Comparison of ENCODE assay signal across 9 cellular contexts in the genomic region with DNA sequence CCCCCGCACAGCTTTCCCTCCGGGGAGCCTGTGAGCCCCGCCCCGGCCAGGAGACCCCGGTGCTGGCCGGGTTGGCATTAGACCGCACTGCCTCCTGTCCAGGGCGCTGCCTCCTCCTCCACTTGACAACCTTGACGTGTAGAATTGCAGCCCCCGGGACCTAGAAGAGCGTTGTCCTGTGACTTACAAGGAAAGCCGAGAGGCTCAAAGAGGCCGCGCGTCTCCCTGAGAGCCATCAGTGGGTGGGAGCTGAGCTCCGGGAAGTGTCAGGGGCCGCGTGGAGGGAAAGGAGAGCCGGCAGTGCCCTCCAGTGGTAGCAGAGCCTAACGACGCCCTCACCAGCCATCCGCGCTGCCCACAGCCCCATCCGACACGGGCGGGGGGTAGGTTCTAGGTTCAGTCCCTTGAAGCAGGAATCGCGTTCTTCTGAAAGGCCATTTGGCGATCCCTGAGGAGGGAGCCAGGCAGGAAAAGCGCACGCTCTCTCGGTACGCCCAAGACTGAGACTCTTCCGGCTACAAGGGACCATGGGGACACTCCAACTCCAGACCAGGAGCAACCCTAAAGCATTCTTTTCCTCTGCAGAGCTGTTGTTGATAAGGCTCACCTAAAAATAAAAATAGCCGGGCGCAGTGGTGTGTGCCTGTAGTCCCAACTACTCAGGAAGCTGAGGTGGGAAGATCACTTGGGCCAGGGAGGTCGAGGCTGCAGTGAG. TPM values are rescaled to one million over a fixed set of nuclear protein-coding genes. Genes with fewer than 3 reads are reported as not detected.
DNase-seq lines count a peak whose midpoint lies in the region; ATAC-seq and TF ChIP-seq lines count a peak whose summit lies in the region.
"Had no signal": no experiment of that assay in that cellular context is flagged by ENCODE, and none has a peak within 500 bp of the region (broad histone marks: within the 10 kb centered on the region; RNA-seq: fewer than 3 reads in every experiment).

No MANE protein-coding gene starts in this region.

- peak overlapping the region in 2 of 4 donors; percentile 52 to 53 for H3K4me3 Mint-ChIP-seq in CD4-positive, CD25-positive, alpha-beta regulatory T cell
- H3K4me3 Mint-ChIP-seq in effector memory CD8-positive, alpha-beta T cell, result peak overlapping the region; percentile 59 to 73
- H3K4me3 Mint-ChIP-seq in mesothelial cell of epicardium, result peak overlapping the region; percentile 64

- no peaks in the 10 kb centered on the region for H3K9me3 ChIP-seq in CD4-positive, CD25-positive, alpha-beta regulatory T cell (ENCODE audit: control insufficient read depth in 2 of 2, low read length in 2 of 2)

- no peak overlapping the region for H3K27ac ChIP-seq in CD4-positive, CD25-positive, alpha-beta regulatory T cell (ENCODE audit: insufficient read depth, low read length, poor library complexity, severe bottlenecking)
- H3K27ac ChIP-seq: epithelial cell of prostate had no signal

- peaks cover 6 to 14% (median 9%) of the 10 kb centered on the region in 4 donors for H3K4me1 Mint-ChIP-seq in CD4-positive, CD25-positive, alpha-beta regulatory T cell
- peaks cover 12 to 15% of the 10 kb centered on the region in 2 donors for H3K4me1 Mint-ChIP-seq in effector memory CD8-positive, alpha-beta T cell (ENCODE audit: low read depth in 2 of 2)
- H3K4me1 Mint-ChIP-seq in mesothelial cell of epicardium, result peaks cover 9% of the 10 kb centered on the region

- H3K27me3 Mint-ChIP-seq in CD4-positive, CD25-positive, alpha-beta regulatory T cell, result no peaks in the 10 kb centered on the region
- no peaks in the 10 kb centered on the region for H3K27me3 Mint-ChIP-seq in effector memory CD8-positive, alpha-beta T cell
- peaks cover 17% of the 10 kb centered on the region for H3K27me3 Mint-ChIP-seq in mesothelial cell of epicardium (ENCODE audit: low read depth)

- no peaks in the 10 kb centered on the region for H3K9me3 Mint-ChIP-seq in CD4-positive, CD25-positive, alpha-beta regulatory T cell
- H3K9me3 Mint-ChIP-seq in effector memory CD8-positive, alpha-beta T cell, result no peaks in the 10 kb centered on the region
- no peaks in the 10 kb centered on the region for H3K9me3 Mint-ChIP-seq in mesothelial cell of epicardium

- ATAC-seq in CD4-positive, CD25-positive, alpha-beta regulatory T cell (ENCODE audit: low read depth in 2 of 2), result peak; percentile 88 to 89
- ATAC-seq in GM19395 (IDR thresholded peaks at IDR 0.05; ENCODE audit: unreplicated experiment), result peak; percentile 99
- ATAC-seq in HG03469 (IDR thresholded peaks at IDR 0.05; ENCODE audit: unreplicated experiment), result peak; percentile 80
- peak; percentile 99 for ATAC-seq in effector memory CD8-positive, alpha-beta T cell (replicated peaks)

- no peak overlapping the region for H3K4me3 ChIP-seq in CD4-positive, CD25-positive, alpha-beta regulatory T cell (ENCODE audit: low read depth, low read length)

- peaks cover 9% of the 10 kb centered on the region for H3K4me1 ChIP-seq in CD4-positive, CD25-positive, alpha-beta regulatory T cell (ENCODE audit: control insufficient read depth, insufficient read depth, low read length, poor library complexity, severe bottlenecking)

- peaks cover 10% of the 10 kb centered on the region for H3K36me3 ChIP-seq in CD4-positive, CD25-positive, alpha-beta regulatory T cell (ENCODE audit: control insufficient read depth, insufficient read depth, low read length)

- H3K27ac Mint-ChIP-seq in CD4-positive, CD25-positive, alpha-beta regulatory T cell, result peak overlapping the region in 2 of 3 donors; percentile 48 to 81
- peak overlapping the region; percentile 38 to 83 for H3K27ac Mint-ChIP-seq in effector memory CD8-positive, alpha-beta T cell
- peak overlapping the region; percentile 6 for H3K27ac Mint-ChIP-seq in mesothelial cell of epicardium

- H3K27me3 ChIP-seq in CD4-positive, CD25-positive, alpha-beta regulatory T cell (ENCODE audit: control insufficient read depth, insufficient read depth, low read length), result no peaks in the 10 kb centered on the region

- peaks cover 12% of the 10 kb centered on the region for H3K36me3 Mint-ChIP-seq in CD4-positive, CD25-positive, alpha-beta regulatory T cell
- peaks cover 26% of the 10 kb centered on the region for H3K36me3 Mint-ChIP-seq in effector memory CD8-positive, alpha-beta T cell (ENCODE audit: insufficient read depth)
- H3K36me3 Mint-ChIP-seq in mesothelial cell of epicardium, result no peaks in the 10 kb centered on the region

- peak; percentile 35 to 69 (median 57) for DNase-seq in CD4-positive, CD25-positive, alpha-beta regulatory T cell
- DNase-seq in NCI-H748 treated with DMSO at 0.1 percent for 48 hours (lab: John Stamatoyannopoulos, UW), result peak; percentile 55
- peak; percentile 89 for DNase-seq in activated CD8-positive, alpha-beta memory T cell treated with anti-CD3 and anti-CD28 coated beads for 24 hours
- peak; percentile 58 to 71 (median 68) for DNase-seq in effector memory CD8-positive, alpha-beta T cell
- peak; percentile 76 to 89 for DNase-seq in mesothelial cell of epicardium (ENCODE audit: low spot score in 2 of 2, unreplicated experiment in 2 of 2)
- DNase-seq in stimulated activated CD8-positive, alpha-beta memory T cell treated with anti-CD3 and anti-CD28 coated beads, Interleukin-15, amount 100 ng/mL, for 24 hours (ENCODE audit: low read depth), result peak; percentile 37

- peak; percentile 78 for TF ChIP-seq CTCF in mesothelial cell of epicardium (IDR thresholded peaks at IDR 0.05; ENCODE audit: unreplicated experiment)

RNA-seq across cellular contexts. Expression of a gene that starts 40.6 kb away (rescaled TPM):
- total RNA-seq in CD4-positive, CD25-positive, alpha-beta regulatory T cell, result 54.9 TPM
- polyA plus RNA-seq in CD4-positive, CD25-positive, alpha-beta regulatory T cell, result 10 to 100 TPM; 30.9 to 47.3 (median 36.5) TPM
- 32.9 to 36.2 TPM (median 34.8 TPM) in 3 replicates for total RNA-seq in mesothelial cell of epicardium

Comparison
In these comparisons a context has a peak if more than half of its experiments do, and no peak if none do; other contexts are left out.
1. DNase-seq: peak in every context shown above with its lines; median percentile 89 in activated CD8-positive, alpha-beta memory T cell treated with anti-CD3 and anti-CD28 coated beads for 24 hours; 82 in mesothelial cell of epicardium; 68 in effector memory CD8-positive, alpha-beta T cell; 57 in CD4-positive, CD25-positive, alpha-beta regulatory T cell; 55 in NCI-H748 treated with DMSO at 0.1 percent for 48 hours; 37 in stimulated activated CD8-positive, alpha-beta memory T cell treated with anti-CD3 and anti-CD28 coated beads, Interleukin-15, amount 100 ng/mL, for 24 hours.
2. H3K27ac Mint-ChIP-seq: peak in every context shown above with its lines; median percentile 64 in CD4-positive, CD25-positive, alpha-beta regulatory T cell; 60 in effector memory CD8-positive, alpha-beta T cell; 6 in mesothelial cell of epicardium.